ENCODE assay signal across 23 cellular contexts in genomic region chr3:183911087-183911486, GRCh38. TPM values are rescaled to one million over a fixed set of nuclear protein-coding genes. Genes with fewer than 3 reads are reported as not detected.
A peak's percentile ranks its signal among the peaks of the same experiment; 100 is the strongest.
DNase-seq lines count a peak whose midpoint lies in the region; ATAC-seq, FAIRE-seq and TF ChIP-seq lines count a peak whose summit lies in the region.
"Had no signal": no experiment of that assay in that cellular context is flagged by ENCODE, and none has a peak within 500 bp of the region (broad histone marks: within the 10 kb centered on the region; RNA-seq: fewer than 3 reads in every experiment).

No MANE protein-coding gene starts in this region.

- H3K27ac Mint-ChIP-seq in activated CD8-positive, alpha-beta T cell treated with anti-CD3 and anti-CD28 coated beads, Interleukin-2, amount 10 ng/mL, durations not matched to agents 7 days and 5 days = no peak overlapping the region
- H3K27ac Mint-ChIP-seq in activated CD8-positive, alpha-beta T cell treated with anti-CD3 and anti-CD28 coated beads for 36 hours = no peak overlapping the region
- H3K27ac Mint-ChIP-seq in stimulated activated effector memory CD8-positive, alpha-beta T cell treated with anti-CD3 and anti-CD28 coated beads, Interleukin-12 subunit alpha, Interleukin-12 subunit beta, amount 100 ng/mL, for 72 hours = no peak overlapping the region
- H3K27ac Mint-ChIP-seq: GM23338, H9, HFFc6 had no signal

- no peaks in the 10 kb centered on the region for H3K9me3 Mint-ChIP-seq in activated CD8-positive, alpha-beta T cell treated with anti-CD3 and anti-CD28 coated beads, Interleukin-2, amount 10 ng/mL, durations not matched to agents 7 days and 5 days (ENCODE audit: insufficient read depth)
- no peaks in the 10 kb centered on the region for H3K9me3 Mint-ChIP-seq in activated CD8-positive, alpha-beta T cell treated with anti-CD3 and anti-CD28 coated beads for 36 hours
- no peaks in the 10 kb centered on the region for H3K9me3 Mint-ChIP-seq in stimulated activated effector memory CD8-positive, alpha-beta T cell treated with anti-CD3 and anti-CD28 coated beads, Interleukin-12 subunit alpha, Interleukin-12 subunit beta, amount 100 ng/mL, for 72 hours
- H3K9me3 Mint-ChIP-seq: CD4-positive, alpha-beta memory T cell; GM23338; H9; HFFc6 had no signal

- no peak overlapping the region for H2AFZ ChIP-seq in HCT116 (ENCODE audit: low read depth, low read length, poor library complexity, severe bottlenecking)
- H2AFZ ChIP-seq in HepG2 (ENCODE audit: low read length) = no peak overlapping the region
- H2AFZ ChIP-seq: GM23338 had no signal

- H3K27ac ChIP-seq in HCT116 (ENCODE audit: low read depth, low read length) (no peak overlapping the region), HepG2 (ENCODE audit: extremely low read length, insufficient read depth, low read length) (no peak overlapping the region)
- H3K27ac ChIP-seq: A549; BLaER1 treated with 17β-estradiol and CSF1 and Interleukin-3, amounts not matched to agents 10 nM and 100 nM had no signal

- H3K79me2 ChIP-seq in HCT116 (ENCODE audit: insufficient read depth, low read length) (no peaks in the 10 kb centered on the region), HepG2 (ENCODE audit: insufficient read depth, low read length) (no peaks in the 10 kb centered on the region)

- H3K9ac ChIP-seq in HCT116 (ENCODE audit: low read length) (no peak overlapping the region), HepG2 (ENCODE audit: insufficient read depth, low read depth, low read length) (no peak overlapping the region)
- H3K9ac ChIP-seq: BLaER1 treated with 17β-estradiol and CSF1 and Interleukin-3, amounts not matched to agents 10 nM and 100 nM had no signal

- TF ChIP-seq RAD21 in HCT116 (IDR thresholded peaks at IDR 0.05; ENCODE audit: low read depth) = no peak
- TF ChIP-seq RAD21 in HepG2 (CRISPR knock-in tag; IDR thresholded peaks at IDR 0.05) = no peak

- H3K36me3 ChIP-seq in HCT116 (ENCODE audit: control insufficient read depth in 1 of 2, insufficient read depth in 2 of 2, low read length in 2 of 2) = no peaks in the 10 kb centered on the region
- H3K36me3 ChIP-seq in HepG2 (replicated peaks in 1 of 2; ENCODE audit: control insufficient read depth in 1 of 2, insufficient read depth in 2 of 2, low read length in 2 of 2) = no peaks in the 10 kb centered on the region
- H3K36me3 ChIP-seq: BE2C; BLaER1 treated with 17β-estradiol and CSF1 and Interleukin-3, amounts not matched to agents 10 nM and 100 nM had no signal

- WGBS in HepG2 (ENCODE audit: low lambda C conversion rate) = 26% methylated on average over 5 of the region's 6 CpGs

- H3K4me3 Mint-ChIP-seq in activated CD8-positive, alpha-beta T cell treated with anti-CD3 and anti-CD28 coated beads, Interleukin-2, amount 10 ng/mL, durations not matched to agents 7 days and 5 days = no peak overlapping the region
- H3K4me3 Mint-ChIP-seq in activated CD8-positive, alpha-beta T cell treated with anti-CD3 and anti-CD28 coated beads for 36 hours = no peak overlapping the region
- no peak overlapping the region for H3K4me3 Mint-ChIP-seq in stimulated activated effector memory CD8-positive, alpha-beta T cell treated with anti-CD3 and anti-CD28 coated beads, Interleukin-12 subunit alpha, Interleukin-12 subunit beta, amount 100 ng/mL, for 72 hours
- H3K4me3 Mint-ChIP-seq: CD4-positive, alpha-beta memory T cell; GM23338; H9; HFFc6 had no signal

- peak; percentile 33 for ATAC-seq in activated CD8-positive, alpha-beta T cell treated with anti-CD3 and anti-CD28 coated beads, Interleukin-2, amount 10 ng/mL, durations not matched to agents 7 days and 5 days
- no peak for ATAC-seq in activated CD8-positive, alpha-beta T cell treated with anti-CD3 and anti-CD28 coated beads for 36 hours
- ATAC-seq in HCT116 = 0 out of 2 replicates have a peak, but pooled peaks have one; percentile 18
- ATAC-seq in HepG2 = peak; percentile 24
- peak; percentile 31 for ATAC-seq in stimulated activated effector memory CD8-positive, alpha-beta T cell treated with anti-CD3 and anti-CD28 coated beads, Interleukin-12 subunit alpha, Interleukin-12 subunit beta, amount 100 ng/mL, for 72 hours
- ATAC-seq in sciatic nerve = no peak
- ATAC-seq in GM18867 (IDR thresholded peaks at IDR 0.05; ENCODE audit: unreplicated experiment) = no peak
- ATAC-seq: GM23338 had no signal

- H4K20me1 ChIP-seq in HCT116 (ENCODE audit: insufficient read depth) = no peaks in the 10 kb centered on the region
- H4K20me1 ChIP-seq in HepG2 (ENCODE audit: insufficient read depth, low read length) = no peaks in the 10 kb centered on the region
- H4K20me1 ChIP-seq: BLaER1 treated with 17β-estradiol and CSF1 and Interleukin-3, amounts not matched to agents 10 nM and 100 nM had no signal

- TF ChIP-seq POLR2A in HCT116 (IDR thresholded peaks at IDR 0.05; ENCODE audit: borderline replicate concordance, extremely low read depth, insufficient read depth, insufficient read length) = no peak
- TF ChIP-seq POLR2A in HepG2 (IDR thresholded peaks at IDR 0.05; ENCODE audit: insufficient read depth in 1 of 2, low read depth in 2 of 2, low read length in 2 of 2) = no peak

- TF ChIP-seq EP300 in HepG2 (IDR thresholded peaks at IDR 0.05; ENCODE audit: low read depth in 2 of 2, low read length in 2 of 2) = no peak
- TF ChIP-seq EP300 in HepG2 (CRISPR knock-in tag; IDR thresholded peaks at IDR 0.05; ENCODE audit: borderline replicate concordance) = no peak

- H3K9me3 ChIP-seq in HCT116 (ENCODE audit: control insufficient read depth in 1 of 2, insufficient read depth in 1 of 2, low read depth in 1 of 2, low read length in 2 of 2) = no peaks in the 10 kb centered on the region
- H3K9me3 ChIP-seq in HepG2 (ENCODE audit: low read length) = no peaks in the 10 kb centered on the region
- H3K9me3 ChIP-seq: A549; BE2C; BLaER1 treated with 17β-estradiol and CSF1 and Interleukin-3, amounts not matched to agents 10 nM and 100 nM had no signal

- H3K4me2 ChIP-seq in HCT116 (ENCODE audit: low read length) (no peak overlapping the region), HepG2 (ENCODE audit: low read depth, low read length) (peak overlapping the region; percentile 49)
- H3K4me2 ChIP-seq: A549; BLaER1 treated with 17β-estradiol and CSF1 and Interleukin-3, amounts not matched to agents 10 nM and 100 nM; GM23338 had no signal

- BruUV-seq in HCT116 (replicated peaks; lab: Mats Ljungman, UMichigan) (no TSS peak), HepG2 (replicated peaks; lab: Mats Ljungman, UMichigan) (no TSS peak)

- H3K4me3 ChIP-seq in HCT116 (replicated peaks in 1 of 2; ENCODE audit: low read depth in 1 of 2, low read length in 2 of 2) (no peak overlapping the region), HepG2 (replicated peaks in 1 of 3; ENCODE audit: insufficient read depth in 1 of 3, low read depth in 2 of 3, low read length in 3 of 3) (peak overlapping the region in 1 of 3 experiments; percentile 11; a peak in 2 of 6 replicates)
- H3K4me3 ChIP-seq: A549; BLaER1 treated with 17β-estradiol and CSF1 and Interleukin-3, amounts not matched to agents 10 nM and 100 nM; GM23338 had no signal

- intact Hi-C loops in activated CD8-positive, alpha-beta T cell treated with anti-CD3 and anti-CD28 coated beads for 36 hours (cut with micrococcal nuclease) = no loop called here
- intact Hi-C loops in HCT116 (cut with micrococcal nuclease) = no loop called here
- intact Hi-C loops in HepG2 (cut with micrococcal nuclease; ENCODE audit: unreplicated experiment) = no loop called here
- intact Hi-C loops in sciatic nerve (cut with DNase I) = no loop called here

- POLR2A ChIA-PET in activated CD8-positive, alpha-beta T cell treated with anti-CD3 and anti-CD28 coated beads, Interleukin-2, amount 10 ng/mL, durations not matched to agents 7 days and 5 days (lab: Charles Lee) = interaction anchor here (0.7 kb wide), 1 partner anchor 262 kb away, joined by 6 read pairs; no protein-coding TSS in a partner anchor
- POLR2A ChIA-PET in activated CD8-positive, alpha-beta T cell treated with anti-CD3 and anti-CD28 coated beads for 36 hours (lab: Charles Lee) = interaction anchor here (1.3 kb wide), 1 partner anchor 15 kb away, joined by 3 read pairs; no protein-coding TSS in a partner anchor
- POLR2A ChIA-PET in HCT116 (lab: Charles Lee) (no interaction called here), HepG2 (lab: Yijun Ruan, JAX) (interaction anchor here (0.9 to 2.6 kb wide), 5 partner anchors 13 to 801 kb away, joined by 3 to 11 read pairs (median 5); partner anchors contain the start of genes ABCC5 and MAGEF1)

- no peak for DNase-seq in activated CD8-positive, alpha-beta T cell treated with anti-CD3 and anti-CD28 coated beads, Interleukin-2, amount 10 ng/mL, durations not matched to agents 7 days and 5 days
- DNase-seq in activated CD8-positive, alpha-beta T cell treated with anti-CD3 and anti-CD28 coated beads for 36 hours = no peak
- DNase-seq in HCT116 (ENCODE audit: low read depth, low spot score) (no peak), HepG2 (ENCODE audit: low spot score) (no peak), sciatic nerve (ENCODE audit: low spot score) (no peak)
- no peak for DNase-seq in stimulated activated effector memory CD8-positive, alpha-beta T cell treated with anti-CD3 and anti-CD28 coated beads, Interleukin-12 subunit alpha, Interleukin-12 subunit beta, amount 100 ng/mL, for 72 hours (ENCODE audit: low spot score in 2 of 2)
- DNase-seq: 8988T; ACHN; AML-193; BE2C; CD4-positive, alpha-beta memory T cell; COR-L47; DMS153; DMS79 treated with DMSO at 0.1 percent for 48 hours; GF-D8; H9; HFFc6 had no signal

- TF ChIP-seq CTCF in activated CD8-positive, alpha-beta T cell treated with anti-CD3 and anti-CD28 coated beads for 36 hours (IDR thresholded peaks at IDR 0.05) = no peak
- TF ChIP-seq CTCF in HCT116 (IDR thresholded peaks at IDR 0.05 in 2 of 3, conservative IDR thresholded peaks at IDR 0.05 in 1 of 3; ENCODE audit: borderline replicate concordance in 1 of 3, insufficient read depth in 1 of 3, low read depth in 2 of 3, low read length in 2 of 3) = no peak
- TF ChIP-seq CTCF in HepG2 (CRISPR knock-in tag; IDR thresholded peaks at IDR 0.05) = no peak

- RAD21 ChIA-PET in HCT116 (lab: Charles Lee; ENCODE audit: low non-redundant PET in 1 of 2, low total read pairs in 2 of 2, uncharacterized antibody in 2 of 2, unreplicated experiment in 2 of 2) = interaction anchor here in 1 of 2 experiments (0.6 kb wide), 1 partner anchor 16 kb away, joined by 6 read pairs; no protein-coding TSS in a partner anchor

- no peaks in the 10 kb centered on the region for H3K36me3 Mint-ChIP-seq in activated CD8-positive, alpha-beta T cell treated with anti-CD3 and anti-CD28 coated beads, Interleukin-2, amount 10 ng/mL, durations not matched to agents 7 days and 5 days (ENCODE audit: low read depth)
- H3K36me3 Mint-ChIP-seq in activated CD8-positive, alpha-beta T cell treated with anti-CD3 and anti-CD28 coated beads for 36 hours (ENCODE audit: low read depth) = no peaks in the 10 kb centered on the region
- H3K36me3 Mint-ChIP-seq in stimulated activated effector memory CD8-positive, alpha-beta T cell treated with anti-CD3 and anti-CD28 coated beads, Interleukin-12 subunit alpha, Interleukin-12 subunit beta, amount 100 ng/mL, for 72 hours = no peaks in the 10 kb centered on the region
- H3K36me3 Mint-ChIP-seq: CD4-positive, alpha-beta memory T cell had no signal

- CTCF ChIA-PET in activated CD8-positive, alpha-beta T cell treated with anti-CD3 and anti-CD28 coated beads, Interleukin-2, amount 10 ng/mL, durations not matched to agents 7 days and 5 days (lab: Charles Lee) = no interaction called here
- CTCF ChIA-PET in activated CD8-positive, alpha-beta T cell treated with anti-CD3 and anti-CD28 coated beads for 36 hours (lab: Charles Lee) = interaction anchor here (1.0 kb wide), 1 partner anchor 13 kb away, joined by 3 read pairs; no protein-coding TSS in a partner anchor
- CTCF ChIA-PET in HCT116 (lab: Charles Lee) (no interaction called here), HepG2 (lab: Yijun Ruan, JAX; ENCODE audit: low intra/inter-chr PET ratio, low total read pairs) (no interaction called here)

- FAIRE-seq in HepG2 (lab: Jason Lieb, UNC) = no peak
- FAIRE-seq: A549, GM12891, GM19239 had no signal

- H3K27me3 Mint-ChIP-seq in activated CD8-positive, alpha-beta T cell treated with anti-CD3 and anti-CD28 coated beads, Interleukin-2, amount 10 ng/mL, durations not matched to agents 7 days and 5 days (ENCODE audit: low read depth) = no peaks in the 10 kb centered on the region
- no peaks in the 10 kb centered on the region for H3K27me3 Mint-ChIP-seq in activated CD8-positive, alpha-beta T cell treated with anti-CD3 and anti-CD28 coated beads for 36 hours
- H3K27me3 Mint-ChIP-seq: CD4-positive, alpha-beta memory T cell had no signal

- H3K4me1 ChIP-seq in HCT116 (ENCODE audit: control insufficient read depth in 1 of 2, insufficient read depth in 2 of 2, low read length in 2 of 2) (peaks cover 0 to 19% of the 10 kb centered on the region in 2 experiments; a peak in 2 of 4 replicates), HepG2 (ENCODE audit: insufficient read depth, low read length) (peaks cover 73% of the 10 kb centered on the region)
- H3K4me1 ChIP-seq: BE2C had no signal

- in situ Hi-C loops in HepG2 (cut with HindIII; ENCODE audit: extremely low pct_ligation_motif_present, low pct_unique_long_range_greater_than_20kb) = no loop called here

- no peaks in the 10 kb centered on the region for H3K4me1 Mint-ChIP-seq in activated CD8-positive, alpha-beta T cell treated with anti-CD3 and anti-CD28 coated beads, Interleukin-2, amount 10 ng/mL, durations not matched to agents 7 days and 5 days (ENCODE audit: low read depth)
- no peaks in the 10 kb centered on the region for H3K4me1 Mint-ChIP-seq in activated CD8-positive, alpha-beta T cell treated with anti-CD3 and anti-CD28 coated beads for 36 hours (ENCODE audit: low read depth)
- H3K4me1 Mint-ChIP-seq in stimulated activated effector memory CD8-positive, alpha-beta T cell treated with anti-CD3 and anti-CD28 coated beads, Interleukin-12 subunit alpha, Interleukin-12 subunit beta, amount 100 ng/mL, for 72 hours = no peaks in the 10 kb centered on the region
- H3K4me1 Mint-ChIP-seq: CD4-positive, alpha-beta memory T cell had no signal

- no peaks in the 10 kb centered on the region for H3K27me3 ChIP-seq in HCT116 (ENCODE audit: insufficient read depth, low read length)
- H3K27me3 ChIP-seq in HepG2 (ENCODE audit: control insufficient read depth in 1 of 2, insufficient read depth in 2 of 2, low read length in 2 of 2) = peaks cover 0 to 3% of the 10 kb centered on the region in 2 experiments; a peak in 2 of 5 replicates
- H3K27me3 ChIP-seq: BE2C; BLaER1 treated with 17β-estradiol and CSF1 and Interleukin-3, amounts not matched to agents 10 nM and 100 nM had no signal

- no peaks in the 10 kb centered on the region for H3K9me2 ChIP-seq in HCT116 (ENCODE audit: insufficient read depth)

RNA-seq across cellular contexts. Expression of gene PARL, which starts 26.4 kb away (rescaled TPM):
- total RNA-seq in activated CD8-positive, alpha-beta T cell treated with anti-CD3 and anti-CD28 coated beads, Interleukin-2, amount 10 ng/mL, durations not matched to agents 7 days and 5 days = 10 to 100 TPM; 45.6 to 49.3 TPM
- total RNA-seq in activated CD8-positive, alpha-beta T cell treated with anti-CD3 and anti-CD28 coated beads for 36 hours = 10 to 100 TPM; 80.0 to 83.5 TPM
- total RNA-seq in HCT116 (2021; ENCODE audit: unreplicated experiment) (69.7 TPM), HepG2 (2016; rRNA removed; fragmentation: Illumina TruSeq; extraction: Trizol) (58.6 and 60.5 TPM in 2 replicates), sciatic nerve (57.2 TPM)
- 44.9 and 51.5 TPM in 2 replicates for polyA plus RNA-seq in HCT116 (2012)
- 50.1 and 52.6 TPM in 2 replicates for total RNA-seq in HepG2 (2016; cell fraction: cytosol; rRNA removed; fragmentation: Illumina TruSeq; extraction: Trizol; ENCODE audit: low read depth)
- 58.5 and 68.1 TPM in 2 replicates for total RNA-seq in HepG2 (2016; cell fraction: insoluble cytoplasmic fraction; rRNA removed; fragmentation: Illumina TruSeq; extraction: Trizol)
- total RNA-seq in HepG2 (2016; cell fraction: membrane; rRNA removed; fragmentation: Illumina TruSeq; extraction: Trizol) = 68.2 and 70.2 TPM in 2 replicates
- total RNA-seq in HepG2 (2016; cell fraction: nucleus; rRNA removed; fragmentation: Illumina TruSeq; extraction: Trizol) = 32.7 and 34.6 TPM in 2 replicates
- 39.1 and 46.3 TPM in 2 replicates for polyA plus RNA-seq in HepG2 (2011; rRNA removed)
- 28.2 and 43.8 TPM in 2 replicates for polyA plus RNA-seq in HepG2 (2011; cell fraction: cytosol; rRNA removed)
- polyA plus RNA-seq in HepG2 (2011; cell fraction: nucleus; rRNA removed) = 10.7 and 15.9 TPM in 2 replicates
- 34.5 and 41.7 TPM in 2 replicates for polyA plus RNA-seq in HepG2 (2012)
- polyA plus RNA-seq in HepG2 (2016; cell fraction: cytosol; fragmentation: Illumina TruSeq; extraction: Trizol; ENCODE audit: low read depth) = 41.8 and 44.8 TPM in 2 replicates
- 67.4 and 75.9 TPM in 2 replicates for polyA plus RNA-seq in HepG2 (2016; cell fraction: insoluble cytoplasmic fraction; fragmentation: Illumina TruSeq; extraction: Trizol; ENCODE audit: low read depth)
- 64.8 and 65.8 TPM in 2 replicates for polyA plus RNA-seq in HepG2 (2016; cell fraction: membrane; fragmentation: Illumina TruSeq; extraction: Trizol; ENCODE audit: low read depth)
- 54.4 and 60.7 TPM in 2 replicates for polyA plus RNA-seq in HepG2 (2016; cell fraction: nucleus; fragmentation: Illumina TruSeq; extraction: Trizol; ENCODE audit: insufficient read depth, low read depth)
- 18.7 and 23.5 TPM in 2 replicates for polyA minus RNA-seq in HepG2 (2011; rRNA and poly(A)+ RNA removed; ENCODE audit: low replicate concordance)
- 13.1 and 19.3 TPM in 2 replicates for polyA minus RNA-seq in HepG2 (2011; cell fraction: cytosol; rRNA and poly(A)+ RNA removed)
- 17.9 and 19.8 TPM in 2 replicates for polyA minus RNA-seq in HepG2 (2011; cell fraction: nucleus; rRNA and poly(A)+ RNA removed)

Comparison
In these comparisons a context has a peak if more than half of its experiments do, and no peak if none do; other contexts are left out.
1. ATAC-seq: peak in activated CD8-positive, alpha-beta T cell treated with anti-CD3 and anti-CD28 coated beads, Interleukin-2, amount 10 ng/mL, durations not matched to agents 7 days and 5 days (single experiment), HCT116 (single experiment), HepG2 (single experiment) and stimulated activated effector memory CD8-positive, alpha-beta T cell treated with anti-CD3 and anti-CD28 coated beads, Interleukin-12 subunit alpha, Interleukin-12 subunit beta, amount 100 ng/mL, for 72 hours (single experiment); none in activated CD8-positive, alpha-beta T cell treated with anti-CD3 and anti-CD28 coated beads for 36 hours (single experiment), sciatic nerve (single experiment) and GM18867 (single experiment).